ENCODE assay signal across 20 cellular contexts in genomic region chr5:148540636-148541035, GRCh38.
DNase-seq lines count a peak whose midpoint lies in the region; ATAC-seq and TF ChIP-seq lines count a peak whose summit lies in the region.
"Had no signal": no experiment of that assay in that cellular context is flagged by ENCODE, and none has a peak within 500 bp of the region (broad histone marks: within the 10 kb centered on the region; RNA-seq: fewer than 3 reads in every experiment).

No MANE protein-coding gene starts in this region.

- H3K27ac ChIP-seq in MM.1S (ENCODE audit: low read length) (peak overlapping the region; percentile 21; the same call in 1 of the 2 replicates), right cardiac atrium (ENCODE audit: low read length) (peak overlapping the region; percentile 83), brain microvascular endothelial cell (no peak overlapping the region)
- no peak overlapping the region for H3K27ac ChIP-seq in CD8-positive, alpha-beta T cell (ENCODE audit: low read depth, low read length)
- H3K27ac ChIP-seq: BLaER1 treated with 17β-estradiol and CSF1 and Interleukin-3, amounts not matched to agents 10 nM and 100 nM had no signal

- no peak overlapping the region for H3K27ac Mint-ChIP-seq in CD8-positive, alpha-beta T cell

- intact Hi-C loops in right cardiac atrium (cut with DNase I), result no loop called here
- intact Hi-C loops in CD8-positive, alpha-beta T cell (cut with DNase I, micrococcal nuclease), result no loop called here

- H3K9me3 Mint-ChIP-seq in CD8-positive, alpha-beta T cell, result peaks cover 3% of the 10 kb centered on the region

- H3K27me3 Mint-ChIP-seq in CD8-positive, alpha-beta T cell (ENCODE audit: low read depth), result peaks cover 9% of the 10 kb centered on the region

- POLR2A ChIA-PET in CD8-positive, alpha-beta T cell (lab: Charles Lee), result no interaction called here

- WGBS in right cardiac atrium, result 67% methylated on average over 1 of the region's 1 CpG

- H3K4me3 Mint-ChIP-seq in CD8-positive, alpha-beta T cell, result no peak overlapping the region

- H3K9me2 ChIP-seq in MM.1S (replicated peaks; ENCODE audit: insufficient read depth, low read length), result no peaks in the 10 kb centered on the region
- H3K9me2 ChIP-seq: SK-N-SH had no signal

- no peaks in the 10 kb centered on the region for H3F3A ChIP-seq in MM.1S (ENCODE audit: insufficient read depth, low read length)

- DNase-seq in EL (peak; percentile 6), MM.1S (no peak), right cardiac atrium (no peak), brain microvascular endothelial cell (no peak)
- DNase-seq in CD8-positive, alpha-beta T cell, result no peak
- DNase-seq: DMS79, GDM1, Karpas-422, MG63, NCI-H1092, NCI-H1436 treated with DMSO at 0.1 percent for 48 hours, NCI-H2029, NCI-H2171, NCI-H69, SHP77 treated with DMSO at 0.1 percent for 48 hours, SK-N-SH had no signal

- TF ChIP-seq CTCF in MM.1S (IDR thresholded peaks at IDR 0.05; ENCODE audit: low read length) (no peak), brain microvascular endothelial cell (IDR thresholded peaks at IDR 0.05; ENCODE audit: low read depth, low read length, missing control alignments) (no peak)
- no peak for TF ChIP-seq CTCF in CD8-positive, alpha-beta T cell (IDR thresholded peaks at IDR 0.05)

- no peaks in the 10 kb centered on the region for H3K36me3 Mint-ChIP-seq in CD8-positive, alpha-beta T cell

- H3K4me2 ChIP-seq in MM.1S (ENCODE audit: low read depth, low read length), result no peak overlapping the region
- H3K4me2 ChIP-seq: BLaER1 treated with 17β-estradiol and CSF1 and Interleukin-3, amounts not matched to agents 10 nM and 100 nM; SK-N-SH had no signal

- H3K4me3 ChIP-seq in MM.1S (ENCODE audit: low read length) (no peak overlapping the region), right cardiac atrium (ENCODE audit: low read length) (no peak overlapping the region), brain microvascular endothelial cell (ENCODE audit: low read depth, low read length) (no peak overlapping the region)
- H3K4me3 ChIP-seq in CD8-positive, alpha-beta T cell (ENCODE audit: low read depth, low read length), result no peak overlapping the region
- H3K4me3 ChIP-seq: BLaER1 treated with 17β-estradiol and CSF1 and Interleukin-3, amounts not matched to agents 10 nM and 100 nM; MG63 had no signal

- no peaks in the 10 kb centered on the region for H3K4me1 Mint-ChIP-seq in CD8-positive, alpha-beta T cell (ENCODE audit: low read depth)

- H3K27me3 ChIP-seq in MM.1S (replicated peaks; ENCODE audit: insufficient read depth, low read length) (no peaks in the 10 kb centered on the region), right cardiac atrium (ENCODE audit: control insufficient read depth, insufficient read depth) (no peaks in the 10 kb centered on the region), brain microvascular endothelial cell (replicated peaks) (no peaks in the 10 kb centered on the region)
- no peaks in the 10 kb centered on the region for H3K27me3 ChIP-seq in CD8-positive, alpha-beta T cell (ENCODE audit: insufficient read depth, low read length)
- H3K27me3 ChIP-seq: BLaER1 treated with 17β-estradiol and CSF1 and Interleukin-3, amounts not matched to agents 10 nM and 100 nM had no signal

- in situ Hi-C loops in brain microvascular endothelial cell (cut with HindIII; ENCODE audit: low pct_ligation_motif_present, low sequenced_read_pairs), result no loop called here

- H4K20me1 ChIP-seq in MM.1S (ENCODE audit: insufficient read depth, low read length), result no peaks in the 10 kb centered on the region
- H4K20me1 ChIP-seq: BLaER1 treated with 17β-estradiol and CSF1 and Interleukin-3, amounts not matched to agents 10 nM and 100 nM had no signal

- peak; percentile 11 for ATAC-seq in GM19351 (IDR thresholded peaks at IDR 0.05; ENCODE audit: unreplicated experiment)
- ATAC-seq in right cardiac atrium, result peak in 1 of 2 donors; percentile 41
- no peak for ATAC-seq in HG03432 (IDR thresholded peaks at IDR 0.05; ENCODE audit: unreplicated experiment)
- no peak for ATAC-seq in CD8-positive, alpha-beta T cell
- ATAC-seq: Panc1 had no signal

- H3K36me3 ChIP-seq in MM.1S (replicated peaks; ENCODE audit: insufficient read depth, low read length), result no peaks in the 10 kb centered on the region
- H3K36me3 ChIP-seq in brain microvascular endothelial cell (replicated peaks), result no peaks in the 10 kb centered on the region
- no peaks in the 10 kb centered on the region for H3K36me3 ChIP-seq in CD8-positive, alpha-beta T cell (ENCODE audit: insufficient read depth, low read length)
- H3K36me3 ChIP-seq: BLaER1 treated with 17β-estradiol and CSF1 and Interleukin-3, amounts not matched to agents 10 nM and 100 nM; MG63 had no signal

- H3K4me1 ChIP-seq in MM.1S (ENCODE audit: low read length) (0 out of 2 replicates have a peak, but pooled peaks cover 4% of the 10 kb centered on the region), right cardiac atrium (ENCODE audit: control insufficient read depth, insufficient read depth, low read length) (peaks cover 2% of the 10 kb centered on the region)
- no peaks in the 10 kb centered on the region for H3K4me1 ChIP-seq in CD8-positive, alpha-beta T cell (ENCODE audit: insufficient read depth, low read length)
- H3K4me1 ChIP-seq: BLaER1 treated with 17β-estradiol and CSF1 and Interleukin-3, amounts not matched to agents 10 nM and 100 nM had no signal

- H3K9me3 ChIP-seq in MM.1S (replicated peaks; ENCODE audit: insufficient read depth, low read length), result no peaks in the 10 kb centered on the region
- no peaks in the 10 kb centered on the region for H3K9me3 ChIP-seq in right cardiac atrium (ENCODE audit: control insufficient read depth, low read length)
- H3K9me3 ChIP-seq in CD8-positive, alpha-beta T cell (ENCODE audit: low read length), result no peaks in the 10 kb centered on the region
- H3K9me3 ChIP-seq: SK-N-SH had no signal

- no peak overlapping the region for H3K9ac ChIP-seq in MM.1S (ENCODE audit: low read length)
- H3K9ac ChIP-seq: BLaER1 treated with 17β-estradiol and CSF1 and Interleukin-3, amounts not matched to agents 10 nM and 100 nM; SK-N-SH had no signal

- no peaks in the 10 kb centered on the region for H3K79me2 ChIP-seq in MM.1S (ENCODE audit: low read length)

- H2AFZ ChIP-seq in MM.1S (ENCODE audit: low read length), result no peak overlapping the region

- CTCF ChIA-PET in CD8-positive, alpha-beta T cell (lab: Charles Lee), result no interaction called here

Comparison
In these comparisons a context has a peak if more than half of its experiments do, and no peak if none do; other contexts are left out.
1. H3K27ac ChIP-seq: peak in MM.1S (single experiment) and right cardiac atrium (single experiment); none in brain microvascular endothelial cell (single experiment) and CD8-positive, alpha-beta T cell (single experiment).